ENCODE assay signal across 8 cellular contexts in the genomic region with DNA sequence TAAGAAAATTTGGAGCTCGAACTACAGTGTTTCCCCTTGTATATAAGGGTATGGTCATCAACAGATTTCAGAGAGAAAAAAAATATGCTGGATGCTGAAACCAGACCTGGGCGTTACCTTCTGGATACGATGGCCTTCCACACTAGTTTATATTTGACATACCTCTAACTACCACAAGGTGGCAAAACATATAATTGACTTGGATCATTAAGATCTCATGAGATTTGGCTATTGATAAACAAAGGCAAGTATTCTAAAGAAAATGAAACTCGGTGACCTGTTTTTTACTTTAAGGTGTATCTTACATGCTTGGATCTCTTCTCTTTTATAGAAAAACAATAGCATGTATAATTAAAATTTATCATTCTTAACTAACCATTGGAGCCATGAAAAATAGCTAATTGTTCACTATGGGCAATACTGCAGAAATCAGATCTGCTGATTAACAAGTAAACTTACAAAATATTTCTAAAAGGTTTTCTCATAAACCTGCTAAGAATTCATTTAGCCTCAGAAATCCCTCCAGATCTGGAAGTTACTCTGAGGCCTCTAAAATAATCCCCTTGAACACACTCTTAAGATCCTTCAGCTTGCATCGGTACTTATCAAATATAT.
A peak's percentile ranks its signal among the peaks of the same experiment; 100 is the strongest.
DNase-seq lines count a peak whose midpoint lies in the region; ATAC-seq, FAIRE-seq and TF ChIP-seq lines count a peak whose summit lies in the region.

No MANE protein-coding gene starts in this region.

- H3K27me3 ChIP-seq in OCI-LY1 (ENCODE audit: insufficient read depth, low read length) (no peaks in the 10 kb centered on the region), HepG2 (ENCODE audit: control insufficient read depth in 1 of 2, insufficient read depth in 2 of 2, low read length in 2 of 2) (no peaks in the 10 kb centered on the region), MG63 (no peaks in the 10 kb centered on the region)

- H3K9me3 ChIP-seq in OCI-LY1 (ENCODE audit: low read length) (no peaks in the 10 kb centered on the region), HepG2 (ENCODE audit: low read length) (no peaks in the 10 kb centered on the region), MG63 (no peaks in the 10 kb centered on the region)

- H4K20me1 ChIP-seq in OCI-LY1 (ENCODE audit: insufficient read depth, low read length) (no peaks in the 10 kb centered on the region), HepG2 (ENCODE audit: insufficient read depth, low read length) (no peaks in the 10 kb centered on the region)

- H3K27ac ChIP-seq in OCI-LY1 (ENCODE audit: low read depth, low read length, poor library complexity, severe bottlenecking) (no peak overlapping the region), HepG2 (ENCODE audit: extremely low read length, insufficient read depth, low read length) (no peak overlapping the region), caudate nucleus (ENCODE audit: low read depth, low read length) (no peak overlapping the region)

- CTCF ChIA-PET in HepG2 (lab: Yijun Ruan, JAX; ENCODE audit: low intra/inter-chr PET ratio, low total read pairs): interaction anchor here (2.7 kb wide), 1 partner anchor 141 kb away, joined by 12 read pairs; no protein-coding TSS in a partner anchor

- no peaks in the 10 kb centered on the region for H3F3A ChIP-seq in OCI-LY1 (ENCODE audit: insufficient read depth, low read length)

- no peak for FAIRE-seq in HepG2 (lab: Jason Lieb, UNC)

- H3K9me2 ChIP-seq in OCI-LY1 (ENCODE audit: low read depth, low read length): no peaks in the 10 kb centered on the region

- H3K9ac ChIP-seq in OCI-LY1 (ENCODE audit: low read length): no peak overlapping the region
- H3K9ac ChIP-seq in HepG2 (ENCODE audit: insufficient read depth, low read depth, low read length): no peak overlapping the region

- intact Hi-C loops in HepG2 (cut with micrococcal nuclease; ENCODE audit: unreplicated experiment): loop anchor here (1.0 to 5.0 kb wide), 2 partner anchors 141 to 405 kb away; no protein-coding TSS in a partner anchor

- H3K4me3 ChIP-seq in GM12875 (ENCODE audit: low read depth, low read length): no peak overlapping the region
- H3K4me3 ChIP-seq in OCI-LY1 (ENCODE audit: low read depth, low read length, poor library complexity, severe bottlenecking): no peak overlapping the region
- no peak overlapping the region for H3K4me3 ChIP-seq in HepG2 (replicated peaks in 1 of 3; ENCODE audit: insufficient read depth in 1 of 3, low read depth in 2 of 3, low read length in 3 of 3)
- no peak overlapping the region for H3K4me3 ChIP-seq in MG63

- WGBS in HepG2 (ENCODE audit: low lambda C conversion rate): 9% methylated on average over 5 of the region's 5 CpGs

- DNase-seq in HepG2 (ENCODE audit: low spot score): peak; percentile 10
- no peak for DNase-seq in T1000 (lab: John Stamatoyannopoulos, UW)
- no peak for DNase-seq in NCI-H1417 treated with DMSO at 0.1 percent for 48 hours (lab: John Stamatoyannopoulos, UW)
- DNase-seq in MG63: no peak
- no peak for DNase-seq in caudate nucleus (lab: John Stamatoyannopoulos, UW)

- TF ChIP-seq EP300 in HepG2 (IDR thresholded peaks at IDR 0.05; ENCODE audit: low read depth in 2 of 2, low read length in 2 of 2) (no peak), HepG2 (CRISPR knock-in tag; IDR thresholded peaks at IDR 0.05; ENCODE audit: borderline replicate concordance) (no peak)

- H3K36me3 ChIP-seq in OCI-LY1 (ENCODE audit: insufficient read depth, low read length) (no peaks in the 10 kb centered on the region), HepG2 (replicated peaks in 1 of 2; ENCODE audit: control insufficient read depth in 1 of 2, insufficient read depth in 2 of 2, low read length in 2 of 2) (no peaks in the 10 kb centered on the region), MG63 (no peaks in the 10 kb centered on the region)

- H2AFZ ChIP-seq in OCI-LY1 (ENCODE audit: low read length) (no peak overlapping the region), HepG2 (ENCODE audit: low read length) (no peak overlapping the region)

- ATAC-seq in GM21619 (IDR thresholded peaks at IDR 0.05; ENCODE audit: unreplicated experiment): peak; percentile 67
- ATAC-seq in HepG2: peak; percentile 56; the same call in 2 of the 3 replicates

- POLR2A ChIA-PET in HepG2 (lab: Yijun Ruan, JAX): no interaction called here

- no TSS peak for BruUV-seq in HepG2 (replicated peaks; lab: Mats Ljungman, UMichigan)

- H3K79me2 ChIP-seq in OCI-LY1 (ENCODE audit: insufficient read depth, low read length) (no peaks in the 10 kb centered on the region), HepG2 (ENCODE audit: insufficient read depth, low read length) (no peaks in the 10 kb centered on the region)

- TF ChIP-seq RAD21 in HepG2 (CRISPR knock-in tag; IDR thresholded peaks at IDR 0.05): no peak

- in situ Hi-C loops in HepG2 (cut with HindIII; ENCODE audit: extremely low pct_ligation_motif_present, low pct_unique_long_range_greater_than_20kb): loop anchor here (10.0 kb wide), 1 partner anchor 137 kb away; no protein-coding TSS in a partner anchor

- H3K4me1 ChIP-seq in OCI-LY1 (ENCODE audit: insufficient read depth, low read length, severe bottlenecking): no peaks in the 10 kb centered on the region
- H3K4me1 ChIP-seq in HepG2 (ENCODE audit: insufficient read depth, low read length): no peaks in the 10 kb centered on the region

- peak; percentile 26; the same call in 1 of the 2 replicates for TF ChIP-seq CTCF in GM12875 (IDR thresholded peaks at IDR 0.05; ENCODE audit: borderline replicate concordance, insufficient read depth, low read depth, low read length)
- TF ChIP-seq CTCF in OCI-LY1 (IDR thresholded peaks at IDR 0.05; ENCODE audit: low read length): peak; percentile 46; the same call in 1 of the 2 replicates
- peak; percentile 25; the same call in 1 of the 2 replicates for TF ChIP-seq CTCF in HepG2 (CRISPR knock-in tag; IDR thresholded peaks at IDR 0.05)

- TF ChIP-seq POLR2A in HepG2 (IDR thresholded peaks at IDR 0.05; ENCODE audit: insufficient read depth in 1 of 2, low read depth in 2 of 2, low read length in 2 of 2): no peak

- H3K4me2 ChIP-seq in OCI-LY1 (ENCODE audit: low read length) (no peak overlapping the region), HepG2 (ENCODE audit: low read depth, low read length) (no peak overlapping the region)

TF ChIP-seq in HepG2, 621 proteins besides CTCF, POLR2A, EP300 and RAD21 (continues in another document):
- TF ChIP-seq IRF2 (CRISPR knock-in tag; IDR thresholded peaks at IDR 0.05) (no peak), ZSCAN12 (CRISPR knock-in tag; IDR thresholded peaks at IDR 0.05) (no peak), SNAPC2 (CRISPR knock-in tag; IDR thresholded peaks at IDR 0.05) (no peak), PATZ1 (CRISPR knock-in tag; IDR thresholded peaks at IDR 0.05) (no peak), MBNL3 (CRISPR knock-in tag; conservative IDR thresholded peaks at IDR 0.05) (no peak), MZF1 (CRISPR knock-in tag; IDR thresholded peaks at IDR 0.05; ENCODE audit: borderline replicate concordance) (no peak), BRD4 (CRISPR knock-in tag; IDR thresholded peaks at IDR 0.05) (no peak), ZNF432 (CRISPR knock-in tag; IDR thresholded peaks at IDR 0.05; ENCODE audit: borderline replicate concordance) (no peak), ZNF609 (CRISPR knock-in tag; IDR thresholded peaks at IDR 0.05; ENCODE audit: borderline replicate concordance) (no peak), SRSF9 (IDR thresholded peaks at IDR 0.05; ENCODE audit: borderline replicate concordance, insufficient read depth, low read depth, low read length, poor library complexity, severe bottlenecking) (no peak)
